19 cellular contexts compared by ENCODE assay signal in the genomic region with DNA sequence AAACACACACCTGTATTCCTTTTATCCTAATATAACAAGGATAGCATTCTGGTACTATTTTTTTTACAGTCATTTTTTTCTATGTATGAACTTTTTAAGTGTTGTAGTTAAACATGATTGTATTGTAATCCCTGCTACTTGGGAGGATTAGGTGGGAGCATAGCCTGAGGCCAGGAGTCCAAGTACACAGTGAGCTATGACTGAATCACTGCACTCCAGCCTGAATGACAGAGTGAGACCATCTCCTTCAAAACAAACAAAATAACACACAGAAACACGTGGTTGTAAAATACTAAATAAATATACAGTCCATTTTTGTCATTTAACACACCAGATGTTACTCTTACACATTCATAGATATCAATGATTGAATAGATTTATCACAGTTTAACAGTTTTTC. TPM values are rescaled to one million over a fixed set of nuclear protein-coding genes. Genes with fewer than 3 reads are reported as not detected.
A peak's percentile ranks its signal among the peaks of the same experiment; 100 is the strongest.
DNase-seq lines count a peak whose midpoint lies in the region; ATAC-seq and TF ChIP-seq lines count a peak whose summit lies in the region.
"Had no signal": no experiment of that assay in that cellular context is flagged by ENCODE, and none has a peak within 500 bp of the region (broad histone marks: within the 10 kb centered on the region; RNA-seq: fewer than 3 reads in every experiment).

No MANE protein-coding gene starts in this region.

- H3K4me1 Mint-ChIP-seq in activated CD4-positive, alpha-beta T cell treated with anti-CD3 and anti-CD28 coated beads, Interleukin-2, amount 10 ng/mL, durations not matched to agents 7 days and 5 days = no peaks in the 10 kb centered on the region
- H3K4me1 Mint-ChIP-seq: activated CD4-positive, alpha-beta T cell treated with anti-CD3 and anti-CD28 coated beads for 36 hours; central memory CD8-positive, alpha-beta T cell; neural progenitor cell had no signal

- H3K79me2 ChIP-seq in Karpas-422 (ENCODE audit: low read length) = 0 out of 2 replicates have a peak, but pooled peaks cover 8% of the 10 kb centered on the region

- H3K27me3 ChIP-seq in Karpas-422 (ENCODE audit: low read length) = no peaks in the 10 kb centered on the region
- no peaks in the 10 kb centered on the region for H3K27me3 ChIP-seq in SJCRH30
- no peaks in the 10 kb centered on the region for H3K27me3 ChIP-seq in foreskin keratinocyte
- H3K27me3 ChIP-seq: esophagus squamous epithelium, neural progenitor cell, spleen had no signal

- no peak overlapping the region for H3K4me3 Mint-ChIP-seq in activated CD4-positive, alpha-beta T cell treated with anti-CD3 and anti-CD28 coated beads, Interleukin-2, amount 10 ng/mL, durations not matched to agents 7 days and 5 days
- H3K4me3 Mint-ChIP-seq: activated CD4-positive, alpha-beta T cell treated with anti-CD3 and anti-CD28 coated beads for 36 hours; CD8-positive, alpha-beta T cell; central memory CD8-positive, alpha-beta T cell; neural progenitor cell had no signal

- no peak overlapping the region for H3K27ac Mint-ChIP-seq in activated CD4-positive, alpha-beta T cell treated with anti-CD3 and anti-CD28 coated beads, Interleukin-2, amount 10 ng/mL, durations not matched to agents 7 days and 5 days
- H3K27ac Mint-ChIP-seq: activated CD4-positive, alpha-beta T cell treated with anti-CD3 and anti-CD28 coated beads for 36 hours; CD8-positive, alpha-beta T cell; neural progenitor cell had no signal

- no peak overlapping the region for H3K4me2 ChIP-seq in Karpas-422 (ENCODE audit: low read depth, low read length, poor library complexity, severe bottlenecking)
- H3K4me2 ChIP-seq: neural progenitor cell, SK-N-SH had no signal

- CTCF ChIA-PET in activated CD4-positive, alpha-beta T cell treated with anti-CD3 and anti-CD28 coated beads, Interleukin-2, amount 10 ng/mL, durations not matched to agents 7 days and 5 days (lab: Charles Lee) = no interaction called here

- H3K4me1 ChIP-seq in Karpas-422 (ENCODE audit: low read length) (no peaks in the 10 kb centered on the region), SJCRH30 (no peaks in the 10 kb centered on the region), foreskin keratinocyte (no peaks in the 10 kb centered on the region)
- H3K4me1 ChIP-seq: esophagus squamous epithelium, neural progenitor cell, spleen had no signal

- peaks cover 42% of the 10 kb centered on the region for H3K9me3 Mint-ChIP-seq in activated CD4-positive, alpha-beta T cell treated with anti-CD3 and anti-CD28 coated beads, Interleukin-2, amount 10 ng/mL, durations not matched to agents 7 days and 5 days
- H3K9me3 Mint-ChIP-seq: central memory CD8-positive, alpha-beta T cell had no signal

- POLR2A ChIA-PET in activated CD4-positive, alpha-beta T cell treated with anti-CD3 and anti-CD28 coated beads, Interleukin-2, amount 10 ng/mL, durations not matched to agents 7 days and 5 days (lab: Charles Lee) = no interaction called here

- DNase-seq in Daoy (ENCODE audit: low read depth) (peak; percentile 43), Karpas-422 (peak; percentile 52), SJCRH30 (peak; percentile 13 to 28), foreskin keratinocyte (peak in 1 of 2 donors; percentile 2), NCI-H2171 treated with DMSO at 0.1 percent for 48 hours (lab: John Stamatoyannopoulos, UW) (no peak)
- no peak for DNase-seq in activated CD8-positive, alpha-beta memory T cell treated with anti-CD3 and anti-CD28 coated beads for 24 hours
- DNase-seq in activated CD4-positive, alpha-beta T cell treated with anti-CD3 and anti-CD28 coated beads, Interleukin-2, amount 10 ng/mL, durations not matched to agents 7 days and 5 days = no peak
- DNase-seq: activated CD4-positive, alpha-beta T cell treated with anti-CD3 and anti-CD28 coated beads for 36 hours; amniotic stem cell; CD8-positive, alpha-beta T cell; esophagus squamous epithelium; hypothalamus; NCI-H1436; NCI-H446 treated with DMSO at 0.1 percent for 48 hours; SK-N-SH; spleen had no signal

- no peak overlapping the region for H3K27ac ChIP-seq in Karpas-422 (ENCODE audit: low read length)
- H3K27ac ChIP-seq in SJCRH30 = no peak overlapping the region
- H3K27ac ChIP-seq in foreskin keratinocyte = no peak overlapping the region
- H3K27ac ChIP-seq: esophagus squamous epithelium, neural progenitor cell, spleen had no signal

- peaks cover 52% of the 10 kb centered on the region for H3K9me3 ChIP-seq in Karpas-422 (ENCODE audit: low read length)
- H3K9me3 ChIP-seq in SJCRH30 (replicated peaks) = peaks cover 27% of the 10 kb centered on the region

- H3K36me3 Mint-ChIP-seq in activated CD4-positive, alpha-beta T cell treated with anti-CD3 and anti-CD28 coated beads, Interleukin-2, amount 10 ng/mL, durations not matched to agents 7 days and 5 days (ENCODE audit: low read depth) = peaks cover 67% of the 10 kb centered on the region

- H2AFZ ChIP-seq in Karpas-422 (ENCODE audit: low read length) = no peak overlapping the region
- H2AFZ ChIP-seq: neural progenitor cell had no signal

- no peak overlapping the region for H3K9ac ChIP-seq in Karpas-422 (ENCODE audit: low read length)
- H3K9ac ChIP-seq: neural progenitor cell, SK-N-SH had no signal

- no peaks in the 10 kb centered on the region for H3K9me2 ChIP-seq in Karpas-422 (replicated peaks; ENCODE audit: insufficient read depth, low read length)
- H3K9me2 ChIP-seq: SK-N-SH had no signal

- no peak for TF ChIP-seq CTCF in foreskin keratinocyte (conservative IDR thresholded peaks at IDR 0.05)

- H3K36me3 ChIP-seq in Karpas-422 (ENCODE audit: insufficient read depth, low read length) = peaks cover 96% of the 10 kb centered on the region
- H3K36me3 ChIP-seq in SJCRH30 = peaks cover 66% of the 10 kb centered on the region

- H3K4me3 ChIP-seq in Karpas-422 (ENCODE audit: low read length) (no peak overlapping the region), SJCRH30 (no peak overlapping the region)
- H3K4me3 ChIP-seq: esophagus squamous epithelium, neural progenitor cell, spleen had no signal

- H4K20me1 ChIP-seq in Karpas-422 (ENCODE audit: insufficient read depth, low read depth, low read length) = no peaks in the 10 kb centered on the region

- no peaks in the 10 kb centered on the region for H3K27me3 Mint-ChIP-seq in activated CD4-positive, alpha-beta T cell treated with anti-CD3 and anti-CD28 coated beads, Interleukin-2, amount 10 ng/mL, durations not matched to agents 7 days and 5 days
- H3K27me3 Mint-ChIP-seq: activated CD4-positive, alpha-beta T cell treated with anti-CD3 and anti-CD28 coated beads for 36 hours; central memory CD8-positive, alpha-beta T cell had no signal

- ATAC-seq in foreskin keratinocyte = peak; percentile 33
- ATAC-seq in HG03460 (IDR thresholded peaks at IDR 0.05; ENCODE audit: unreplicated experiment) = no peak
- ATAC-seq: activated CD4-positive, alpha-beta T cell treated with anti-CD3 and anti-CD28 coated beads for 36 hours; CD8-positive, alpha-beta T cell had no signal

RNA-seq across cellular contexts. Expression of a gene that starts 56.9 kb away (rescaled TPM):
- 94.4 and 175 TPM in 2 replicates for total RNA-seq in Daoy (2014; rRNA removed; shearing (Covaris generic))
- total RNA-seq in Karpas-422 (2014; rRNA removed; shearing (Covaris generic); ENCODE audit: low replicate concordance) = 73.5 and 127 TPM in 2 replicates
- 45.1 and 57.3 TPM in 2 replicates for total RNA-seq in SJCRH30 (2014; rRNA removed; shearing (Covaris generic))
- 35.8 and 38.9 TPM in 2 replicates for total RNA-seq in foreskin keratinocyte
- 8.9 and 11.5 TPM in 2 replicates for polyA plus RNA-seq in foreskin keratinocyte
- total RNA-seq in activated CD4-positive, alpha-beta T cell treated with anti-CD3 and anti-CD28 coated beads, Interleukin-2, amount 10 ng/mL, durations not matched to agents 7 days and 5 days = 10 to 100 TPM; 30.5 to 30.8 TPM

Comparison
In these comparisons a context has a peak if more than half of its experiments do, and no peak if none do; other contexts are left out.
1. DNase-seq: peak in Daoy (single experiment), Karpas-422 (single experiment) and SJCRH30 (2 of 2); none in NCI-H2171 treated with DMSO at 0.1 percent for 48 hours (single experiment), activated CD8-positive, alpha-beta memory T cell treated with anti-CD3 and anti-CD28 coated beads for 24 hours (single experiment) and activated CD4-positive, alpha-beta T cell treated with anti-CD3 and anti-CD28 coated beads, Interleukin-2, amount 10 ng/mL, durations not matched to agents 7 days and 5 days (single experiment).